Comparison of ENCODE assay signal across 26 cellular contexts in genomic region chr6:161736796-161737292, GRCh38.
DNase-seq lines count a peak whose midpoint lies in the region; FAIRE-seq and TF ChIP-seq lines count a peak whose summit lies in the region.
"Had no signal": no experiment of that assay in that cellular context is flagged by ENCODE, and none has a peak within 500 bp of the region (broad histone marks: within the 10 kb centered on the region; RNA-seq: fewer than 3 reads in every experiment).

No MANE protein-coding gene starts in this region.

- CTCF ChIA-PET in H1 (lab: Charles Lee; ENCODE audit: partially characterized antibody), result interaction anchor here (2.6 kb wide), 1 partner anchor 12 kb away, joined by 9 read pairs; no protein-coding TSS in a partner anchor

- TF ChIP-seq CTCF in H1 (IDR thresholded peaks at IDR 0.05; ENCODE audit: control extremely low read depth in 1 of 3, insufficient read depth in 1 of 3, low read depth in 1 of 3, low read length in 3 of 3) (no peak), neural crest cell (conservative IDR thresholded peaks at IDR 0.05) (no peak), GM10266 (IDR thresholded peaks at IDR 0.05; ENCODE audit: control insufficient read depth, insufficient read depth, low read depth, missing control alignments) (no peak)

- no peak overlapping the region for H2BK15ac ChIP-seq in H1 (ENCODE audit: low read length)

- H3K18ac ChIP-seq in H1 (ENCODE audit: extremely low read depth, low read length), result no peak overlapping the region

- DNase-seq in GM23248, result peak; percentile 24
- DNase-seq in NCI-H146 treated with DMSO at 0.1 percent for 48 hours (lab: John Stamatoyannopoulos, UW; ENCODE audit: unreplicated experiment), result peak; percentile 99
- no peak for DNase-seq in H1 (ENCODE audit: low read depth in 1 of 2, low spot score in 2 of 2)
- DNase-seq in neural crest cell (ENCODE audit: low read depth, low spot score), result no peak
- DNase-seq in HPDE6-E6E7 (ENCODE audit: extremely low spot score), result no peak
- no peak for DNase-seq in SJCRH30
- no peak for DNase-seq in GM10266 (ENCODE audit: extremely low spot score)
- DNase-seq: activated CD4-positive, alpha-beta memory T cell treated with anti-CD3 and anti-CD28 coated beads, Interleukin-2, amount 10 ng/mL, durations not matched to agents 7 days and 5 days; activated CD8-positive, alpha-beta memory T cell treated with anti-CD3 and anti-CD28 coated beads, Interleukin-2, amount 50 U/mL, for 4 hours; activated naive CD4-positive, alpha-beta T cell treated with anti-CD3 and anti-CD28 coated beads, Interleukin-2, amount 10 ng/mL, durations not matched to agents 7 days and 5 days; adrenal gland; body of pancreas; head of caudate nucleus; islet precursor cell; naive B cell; NCI-H1092; NCI-H2081; occipital lobe; PC-9; stimulated activated CD4-positive, alpha-beta T cell treated with anti-CD3 and anti-CD28 coated beads, Interleukin-4, amount 100 ng/mL, for 24 hours had no signal

- H3K9me3 Mint-ChIP-seq in neural crest cell, result no peaks in the 10 kb centered on the region
- H3K9me3 Mint-ChIP-seq: activated CD4-positive, alpha-beta memory T cell treated with anti-CD3 and anti-CD28 coated beads, Interleukin-2, amount 10 ng/mL, durations not matched to agents 7 days and 5 days; activated T-helper 1 cell treated with anti-CD3 and anti-CD28 coated beads, Interleukin-12 subunit alpha, Interleukin-12 subunit beta, Interleukin-2, Interleukin-4 antibody, amounts not matched to agents 30 ng/mL and 10 ng/mL and 1 ng/mL, durations not matched to agents 14 hours and 24 hours and 36 hours; central memory CD8-positive, alpha-beta T cell; dendritic cell treated with granulocyte-macrophage colony-stimulating factor and Interleukin-4, amounts not matched to agents 40 ng/mL and 50 ng/mL, for 4 days; T-helper 2 cell treated with Interferon-gamma antibody and Interleukin-4, amounts not matched to agents 5 μg/mL and 100 μg/mL, for 36 hours had no signal

- H3K79me2 ChIP-seq in GM23248 (ENCODE audit: insufficient read depth) (no peaks in the 10 kb centered on the region), H1 (ENCODE audit: control insufficient read depth in 1 of 2, insufficient read depth in 2 of 2, low read length in 2 of 2) (no peaks in the 10 kb centered on the region)

- no peak overlapping the region for H3K4me3 Mint-ChIP-seq in neural crest cell
- H3K4me3 Mint-ChIP-seq: activated CD4-positive, alpha-beta memory T cell treated with anti-CD3 and anti-CD28 coated beads, Interleukin-2, amount 10 ng/mL, durations not matched to agents 7 days and 5 days; activated naive CD4-positive, alpha-beta T cell treated with anti-CD3 and anti-CD28 coated beads, Interleukin-2, amount 10 ng/mL, durations not matched to agents 7 days and 5 days; activated T-helper 1 cell treated with anti-CD3 and anti-CD28 coated beads, Interleukin-12 subunit alpha, Interleukin-12 subunit beta, Interleukin-2, Interleukin-4 antibody, amounts not matched to agents 30 ng/mL and 10 ng/mL and 1 ng/mL, durations not matched to agents 14 hours and 24 hours and 36 hours; central memory CD8-positive, alpha-beta T cell; dendritic cell treated with granulocyte-macrophage colony-stimulating factor and Interleukin-4, amounts not matched to agents 40 ng/mL and 50 ng/mL, for 4 days; T-helper 2 cell treated with Interferon-gamma antibody and Interleukin-4, amounts not matched to agents 5 μg/mL and 100 μg/mL, for 36 hours had no signal

- H2AFZ ChIP-seq in GM23248 (no peak overlapping the region), H1 (ENCODE audit: low read length) (peak overlapping the region; percentile 60; the same call in 1 of the 2 replicates)
- H2AFZ ChIP-seq: PC-9 had no signal

- H4K20me1 ChIP-seq in GM23248 (ENCODE audit: insufficient read depth) (no peaks in the 10 kb centered on the region), H1 (replicated peaks in 1 of 2; ENCODE audit: control insufficient read depth in 1 of 2, insufficient read depth in 2 of 2, low read length in 2 of 2) (no peaks in the 10 kb centered on the region)

- no peak overlapping the region for H3K23ac ChIP-seq in H1 (ENCODE audit: insufficient read length)

- no peak for TF ChIP-seq RAD21 in H1 (IDR thresholded peaks at IDR 0.05 in 1 of 2, conservative IDR thresholded peaks at IDR 0.05 in 1 of 2; ENCODE audit: low read depth in 2 of 2, low read length in 2 of 2)

- H3K56ac ChIP-seq in H1 (replicated peaks; ENCODE audit: insufficient read length, low read depth, low read length), result no peak overlapping the region

- H3K4me1 Mint-ChIP-seq in neural crest cell, result peaks cover 10% of the 10 kb centered on the region
- H3K4me1 Mint-ChIP-seq: activated CD4-positive, alpha-beta memory T cell treated with anti-CD3 and anti-CD28 coated beads, Interleukin-2, amount 10 ng/mL, durations not matched to agents 7 days and 5 days; activated naive CD4-positive, alpha-beta T cell treated with anti-CD3 and anti-CD28 coated beads, Interleukin-2, amount 10 ng/mL, durations not matched to agents 7 days and 5 days; central memory CD8-positive, alpha-beta T cell; naive B cell had no signal

- no peak overlapping the region for H3K4ac ChIP-seq in H1 (replicated peaks; ENCODE audit: insufficient read length, low read depth, low read length)

- H3K9ac ChIP-seq in GM23248 (no peak overlapping the region), H1 (replicated peaks in 1 of 4; ENCODE audit: extremely low read depth in 1 of 4, low read depth in 3 of 4, low read length in 3 of 4) (no peak overlapping the region)

- H3K27me3 Mint-ChIP-seq in neural crest cell (ENCODE audit: low read depth), result no peaks in the 10 kb centered on the region
- H3K27me3 Mint-ChIP-seq: activated CD4-positive, alpha-beta memory T cell treated with anti-CD3 and anti-CD28 coated beads, Interleukin-2, amount 10 ng/mL, durations not matched to agents 7 days and 5 days; activated naive CD4-positive, alpha-beta T cell treated with anti-CD3 and anti-CD28 coated beads, Interleukin-2, amount 10 ng/mL, durations not matched to agents 7 days and 5 days; dendritic cell treated with granulocyte-macrophage colony-stimulating factor and Interleukin-4, amounts not matched to agents 40 ng/mL and 50 ng/mL, for 4 days; naive B cell had no signal

- H4K8ac ChIP-seq in H1 (ENCODE audit: extremely low read depth, insufficient read depth, low read length), result no peak overlapping the region

- H3K14ac ChIP-seq in H1 (ENCODE audit: insufficient read length), result no peak overlapping the region

- no peak overlapping the region for H2BK5ac ChIP-seq in H1 (ENCODE audit: low read depth, low read length)

- H3K9me3 ChIP-seq in GM23248 (ENCODE audit: low read depth) (no peaks in the 10 kb centered on the region), H1 (ENCODE audit: insufficient read depth in 2 of 2, low read depth in 1 of 2, low read length in 1 of 2) (no peaks in the 10 kb centered on the region), SJCRH30 (replicated peaks) (no peaks in the 10 kb centered on the region)
- H3K9me3 ChIP-seq: adrenal gland, body of pancreas, esophagus muscularis mucosa, tibial nerve had no signal

- FAIRE-seq in H1 (lab: Jason Lieb, UNC), result no peak

- no peak overlapping the region for H2AK5ac ChIP-seq in H1 (ENCODE audit: low read depth, low read length)

- H4K5ac ChIP-seq in H1 (ENCODE audit: insufficient read length, low read depth, low read length), result no peak overlapping the region

- no peak for TF ChIP-seq EP300 in H1 (IDR thresholded peaks at IDR 0.05; ENCODE audit: borderline replicate concordance in 1 of 2, low read depth in 2 of 2, low read length in 2 of 2)

- in situ Hi-C loops in GM23248 (cut with MboI), result no loop called here

- H3K9me2 ChIP-seq in GM23248 (ENCODE audit: insufficient read depth), result no peaks in the 10 kb centered on the region

- no peaks in the 10 kb centered on the region for H3K36me3 Mint-ChIP-seq in neural crest cell (ENCODE audit: low read depth)
- H3K36me3 Mint-ChIP-seq: activated naive CD4-positive, alpha-beta T cell treated with anti-CD3 and anti-CD28 coated beads, Interleukin-2, amount 10 ng/mL, durations not matched to agents 7 days and 5 days; naive B cell had no signal

- H3K27me3 ChIP-seq in GM23248 (replicated peaks; ENCODE audit: insufficient read depth) (no peaks in the 10 kb centered on the region), H1 (replicated peaks in 1 of 4; ENCODE audit: control insufficient read depth in 3 of 4, extremely low read depth in 1 of 4, insufficient read depth in 3 of 4, low read length in 3 of 4) (no peaks in the 10 kb centered on the region), SJCRH30 (no peaks in the 10 kb centered on the region)
- H3K27me3 ChIP-seq: adrenal gland, body of pancreas, esophagus muscularis mucosa, tibial nerve had no signal

- peak overlapping the region; percentile 5 for H3K27ac Mint-ChIP-seq in neural crest cell (ENCODE audit: unreplicated experiment)
- H3K27ac Mint-ChIP-seq: activated CD4-positive, alpha-beta memory T cell treated with anti-CD3 and anti-CD28 coated beads, Interleukin-2, amount 10 ng/mL, durations not matched to agents 7 days and 5 days; activated naive CD4-positive, alpha-beta T cell treated with anti-CD3 and anti-CD28 coated beads, Interleukin-2, amount 10 ng/mL, durations not matched to agents 7 days and 5 days; activated T-helper 1 cell treated with anti-CD3 and anti-CD28 coated beads, Interleukin-12 subunit alpha, Interleukin-12 subunit beta, Interleukin-2, Interleukin-4 antibody, amounts not matched to agents 30 ng/mL and 10 ng/mL and 1 ng/mL, durations not matched to agents 14 hours and 24 hours and 36 hours; dendritic cell treated with granulocyte-macrophage colony-stimulating factor and Interleukin-4, amounts not matched to agents 40 ng/mL and 50 ng/mL, for 4 days; T-helper 2 cell treated with Interferon-gamma antibody and Interleukin-4, amounts not matched to agents 5 μg/mL and 100 μg/mL, for 36 hours had no signal

- H3K4me3 ChIP-seq in GM23248 (no peak overlapping the region), H1 (ENCODE audit: extremely low read depth in 1 of 4, insufficient read depth in 2 of 4, low read depth in 3 of 4, low read length in 4 of 4) (no peak overlapping the region), SJCRH30 (no peak overlapping the region)
- H3K4me3 ChIP-seq: adrenal gland, body of pancreas, esophagus muscularis mucosa, PC-9, tibial nerve had no signal

- H3K79me1 ChIP-seq in H1 (ENCODE audit: low read depth, low read length), result no peaks in the 10 kb centered on the region

- H3K4me1 ChIP-seq in GM23248 (ENCODE audit: insufficient read depth) (no peaks in the 10 kb centered on the region), H1 (replicated peaks in 1 of 4; ENCODE audit: control insufficient read depth in 3 of 4, insufficient read depth in 4 of 4, low read length in 3 of 4) (no peaks in the 10 kb centered on the region), SJCRH30 (no peaks in the 10 kb centered on the region)
- H3K4me1 ChIP-seq: adrenal gland, body of pancreas, esophagus muscularis mucosa, tibial nerve had no signal

- H3K23me2 ChIP-seq in H1 (ENCODE audit: low read depth, low read length), result no peaks in the 10 kb centered on the region

- no peak overlapping the region for H2BK12ac ChIP-seq in H1 (ENCODE audit: low read depth, low read length)

- 37 to 50% methylated on average over 6 of the region's 6 CpGs for WGBS in GM23248 (ENCODE audit: low coverage in 1 of 2, low lambda C conversion rate in 2 of 2, missing lambda C conversion rate in 2 of 2), 2 experiments
- WGBS in H1 (ENCODE audit: extremely low coverage in 1 of 2, insufficient coverage in 1 of 2, insufficient read length in 1 of 2, insufficient replicate concordance in 2 of 2, low coverage in 1 of 2, low lambda C conversion rate in 2 of 2, missing lambda C conversion rate in 1 of 2), 2 experiments, result 91% methylated on average over 6 of the region's 6 CpGs; no CpG with 5 or more reads in 1 of the 2 experiments

- no peaks in the 10 kb centered on the region for H3F3A ChIP-seq in GM23248 (ENCODE audit: insufficient read depth)

- no peak overlapping the region for H2BK120ac ChIP-seq in H1 (replicated peaks; ENCODE audit: low read depth, low read length)

- no peak overlapping the region for H2BK20ac ChIP-seq in H1 (ENCODE audit: low read length)

- no peak for TF ChIP-seq POLR2A in H1 (IDR thresholded peaks at IDR 0.05; ENCODE audit: control extremely low read depth in 1 of 2, low read depth in 2 of 2, low read length in 2 of 2)

- no peak overlapping the region for H4K91ac ChIP-seq in H1 (replicated peaks; ENCODE audit: insufficient read length, low read length)

- H3K4me2 ChIP-seq in GM23248 (ENCODE audit: unreplicated experiment), result no peak overlapping the region
- no peak overlapping the region for H3K4me2 ChIP-seq in H1 (ENCODE audit: insufficient read depth in 1 of 2, low read depth in 2 of 2, low read length in 2 of 2)
- H3K4me2 ChIP-seq: PC-9 had no signal

- POLR2A ChIA-PET in H1 (lab: Charles Lee; ENCODE audit: partially characterized antibody), result no interaction called here

- no peak overlapping the region for H3K27ac ChIP-seq in GM23248
- H3K27ac ChIP-seq in H1 (ENCODE audit: low read depth, low read length), result no peak overlapping the region
- no peak overlapping the region for H3K27ac ChIP-seq in SJCRH30
- H3K27ac ChIP-seq: adrenal gland, body of pancreas, esophagus muscularis mucosa, PC-9, tibial nerve had no signal

- no peaks in the 10 kb centered on the region for H3K36me3 ChIP-seq in GM23248 (ENCODE audit: low read depth)
- no peaks in the 10 kb centered on the region for H3K36me3 ChIP-seq in H1 (ENCODE audit: control insufficient read depth in 2 of 4, insufficient read depth in 4 of 4, low read length in 3 of 4)
- no peaks in the 10 kb centered on the region for H3K36me3 ChIP-seq in SJCRH30
- H3K36me3 ChIP-seq: adrenal gland, esophagus muscularis mucosa, tibial nerve had no signal

Comparison
In these comparisons a context has a peak if more than half of its experiments do, and no peak if none do; other contexts are left out.
1. DNase-seq: peak in GM23248 (single experiment) and NCI-H146 treated with DMSO at 0.1 percent for 48 hours (single experiment); none in H1 (0 of 2), neural crest cell (single experiment), HPDE6-E6E7 (single experiment), SJCRH30 (0 of 2) and GM10266 (single experiment).